Comparison of ENCODE assay signal across 11 cellular contexts in the genomic region with DNA sequence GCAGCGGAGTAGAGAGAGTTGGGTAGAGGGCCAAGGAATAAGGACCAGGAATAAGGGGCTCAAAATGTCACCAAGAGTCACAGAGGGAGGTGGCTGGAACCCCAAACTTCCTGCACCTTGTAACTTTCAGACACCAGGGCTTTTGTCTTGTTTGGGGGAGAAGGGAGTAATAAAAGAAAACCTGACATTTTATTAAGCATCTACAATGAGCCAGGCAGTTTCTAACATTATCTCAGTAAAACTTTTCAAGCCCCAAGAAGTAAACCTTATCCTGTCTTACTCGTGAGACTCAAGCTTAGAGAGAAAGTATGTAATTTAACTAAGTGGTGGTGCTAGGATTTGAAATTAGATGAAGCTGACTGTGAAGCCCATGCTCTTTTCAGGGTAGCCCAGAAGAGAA. TPM values are rescaled to one million over a fixed set of nuclear protein-coding genes. Genes with fewer than 3 reads are reported as not detected.
DNase-seq lines count a peak whose midpoint lies in the region; ATAC-seq and TF ChIP-seq lines count a peak whose summit lies in the region.
"Had no signal": no experiment of that assay in that cellular context is flagged by ENCODE, and none has a peak within 500 bp of the region (broad histone marks: within the 10 kb centered on the region; RNA-seq: fewer than 3 reads in every experiment).

No MANE protein-coding gene starts in this region.

- H3K9me3 ChIP-seq in HEK293 (ENCODE audit: control insufficient read depth, insufficient read depth, low read depth, low read length) (no peaks in the 10 kb centered on the region), iPS-18a (ENCODE audit: control insufficient read depth, low read depth, low read length) (no peaks in the 10 kb centered on the region), smooth muscle cell (replicated peaks; ENCODE audit: low read depth) (no peaks in the 10 kb centered on the region)

- H4K20me1 ChIP-seq in smooth muscle cell (ENCODE audit: low read depth) = peaks cover 8% of the 10 kb centered on the region

- H3K4me3 Mint-ChIP-seq in activated CD8-positive, alpha-beta T cell treated with anti-CD3 and anti-CD28 coated beads for 36 hours = peak overlapping the region; percentile 68

- 88% methylated on average over 2 of the region's 2 CpGs for WGBS in smooth muscle cell (ENCODE audit: low lambda C conversion rate)

- peaks cover 17% of the 10 kb centered on the region for H3F3A ChIP-seq in smooth muscle cell (ENCODE audit: low read depth)

- H3K27ac Mint-ChIP-seq in activated CD8-positive, alpha-beta T cell treated with anti-CD3 and anti-CD28 coated beads for 36 hours = peak overlapping the region; percentile 70

- H3K27ac ChIP-seq in HEK293 (ENCODE audit: extremely low read depth, low read depth, low read length) (no peak overlapping the region), iPS-18a (ENCODE audit: low read length) (no peak overlapping the region), smooth muscle cell (ENCODE audit: low read depth) (peak overlapping the region; percentile 41)

- CTCF ChIA-PET in HEK293 (lab: Yijun Ruan, JAX) = interaction anchor here (0.5 to 2.4 kb wide), 6 partner anchors 26 to 488 kb away, joined by 3 to 9 read pairs (median 5); no protein-coding TSS in a partner anchor
- CTCF ChIA-PET in activated CD8-positive, alpha-beta T cell treated with anti-CD3 and anti-CD28 coated beads for 36 hours (lab: Charles Lee) = interaction anchor here (1.0 to 2.7 kb wide), 6 partner anchors 24 to 211 kb away, joined by 3 to 9 read pairs (median 4); a partner anchor contains a TSS

- DNase-seq in activated CD8-positive, alpha-beta T cell treated with anti-CD3 and anti-CD28 coated beads for 36 hours = no peak
- DNase-seq in smooth muscle cell (lab: John Stamatoyannopoulos, UW; ENCODE audit: unreplicated experiment) (no peak), NCI-H1092 treated with DMSO at 0.1 percent for 48 hours (lab: John Stamatoyannopoulos, UW) (no peak), DMS53 treated with DMSO at 0.1 percent for 48 hours (lab: John Stamatoyannopoulos, UW; ENCODE audit: unreplicated experiment) (no peak)
- DNase-seq in activated CD4-positive, CD25-positive, alpha-beta regulatory T cell (lab: John Stamatoyannopoulos, UW) = no peak
- no peak for DNase-seq in effector CD8-positive, alpha-beta T cell (lab: John Stamatoyannopoulos, UW)
- DNase-seq: HCEC 1CT had no signal

- peaks cover 19 to 32% of the 10 kb centered on the region in 2 experiments for H3K36me3 ChIP-seq in HEK293 (ENCODE audit: control insufficient read depth in 2 of 2, insufficient read depth in 1 of 2, low read length in 2 of 2)
- peaks cover 16% of the 10 kb centered on the region for H3K36me3 ChIP-seq in iPS-18a (ENCODE audit: control insufficient read depth, low read depth, low read length)
- no peaks in the 10 kb centered on the region for H3K36me3 ChIP-seq in smooth muscle cell (ENCODE audit: low read depth)

- no peaks in the 10 kb centered on the region for H3K79me2 ChIP-seq in smooth muscle cell (ENCODE audit: low read depth)

- H3K27me3 ChIP-seq in iPS-18a (ENCODE audit: control insufficient read depth, insufficient read depth, low read length) (no peaks in the 10 kb centered on the region), smooth muscle cell (ENCODE audit: low read depth) (no peaks in the 10 kb centered on the region)

- H3K27me3 Mint-ChIP-seq in activated CD8-positive, alpha-beta T cell treated with anti-CD3 and anti-CD28 coated beads for 36 hours = no peaks in the 10 kb centered on the region

- peaks cover 3% of the 10 kb centered on the region; the same call in 1 of the 2 replicates for H3K4me1 ChIP-seq in HEK293 (ENCODE audit: control insufficient read depth, insufficient read depth, low read length)
- H3K4me1 ChIP-seq in iPS-18a (ENCODE audit: control insufficient read depth, low read depth, low read length) = peaks cover 19% of the 10 kb centered on the region
- H3K4me1 ChIP-seq in smooth muscle cell (ENCODE audit: low read depth) = peaks cover 24% of the 10 kb centered on the region

- intact Hi-C loops in activated CD8-positive, alpha-beta T cell treated with anti-CD3 and anti-CD28 coated beads for 36 hours (cut with micrococcal nuclease) = loop anchor here (10.0 kb wide), 1 partner anchor 490 kb away; no protein-coding TSS in a partner anchor

- no peak overlapping the region for H2AFZ ChIP-seq in smooth muscle cell (ENCODE audit: low read depth)

- peak overlapping the region; percentile 88 for H3K4me2 ChIP-seq in smooth muscle cell

- H3K4me3 ChIP-seq in HEK293 (ENCODE audit: low read depth, low read length) (no peak overlapping the region), iPS-18a (ENCODE audit: low read length) (peak overlapping the region; percentile 56), smooth muscle cell (peak overlapping the region; percentile 65)

- POLR2A ChIA-PET in HEK293 (lab: Yijun Ruan, JAX) = interaction anchor here (0.8 to 2.1 kb wide), 7 partner anchors 9 to 163 kb away, joined by 4 to 26 read pairs (median 6); a partner anchor contains a TSS
- POLR2A ChIA-PET in activated CD8-positive, alpha-beta T cell treated with anti-CD3 and anti-CD28 coated beads for 36 hours (lab: Charles Lee) = interaction anchor here (0.9 to 5.4 kb wide), 9 partner anchors 12 to 177 kb away, joined by 3 to 68 read pairs (median 4); a partner anchor contains a TSS

- ATAC-seq in activated CD8-positive, alpha-beta T cell treated with anti-CD3 and anti-CD28 coated beads for 36 hours = no peak

- TF ChIP-seq CTCF in HEK293 (tag by site-specific recombination; IDR thresholded peaks at IDR 0.05) (no peak), smooth muscle cell (IDR thresholded peaks at IDR 0.05; ENCODE audit: borderline replicate concordance, insufficient read depth, poor library complexity, severe bottlenecking) (no peak)
- TF ChIP-seq CTCF in activated CD8-positive, alpha-beta T cell treated with anti-CD3 and anti-CD28 coated beads for 36 hours (IDR thresholded peaks at IDR 0.05) = no peak

- no peaks in the 10 kb centered on the region for H3K9me3 Mint-ChIP-seq in activated CD8-positive, alpha-beta T cell treated with anti-CD3 and anti-CD28 coated beads for 36 hours

- peaks cover 49% of the 10 kb centered on the region for H3K4me1 Mint-ChIP-seq in activated CD8-positive, alpha-beta T cell treated with anti-CD3 and anti-CD28 coated beads for 36 hours (ENCODE audit: low read depth)

- H3K9ac ChIP-seq in iPS-18a (ENCODE audit: low read length) = peak overlapping the region; percentile 41
- no peak overlapping the region for H3K9ac ChIP-seq in smooth muscle cell (ENCODE audit: low read depth)

- H3K36me3 Mint-ChIP-seq in activated CD8-positive, alpha-beta T cell treated with anti-CD3 and anti-CD28 coated beads for 36 hours (ENCODE audit: low read depth) = peaks cover 32% of the 10 kb centered on the region

TF ChIP-seq in HEK293, 187 proteins besides CTCF, POLR2A, EP300 and RAD21:
- peak; percentile 93 for TF ChIP-seq ZNF664 (tag by site-specific recombination; IDR thresholded peaks at IDR 0.05)
- TF ChIP-seq, protein P1, sequence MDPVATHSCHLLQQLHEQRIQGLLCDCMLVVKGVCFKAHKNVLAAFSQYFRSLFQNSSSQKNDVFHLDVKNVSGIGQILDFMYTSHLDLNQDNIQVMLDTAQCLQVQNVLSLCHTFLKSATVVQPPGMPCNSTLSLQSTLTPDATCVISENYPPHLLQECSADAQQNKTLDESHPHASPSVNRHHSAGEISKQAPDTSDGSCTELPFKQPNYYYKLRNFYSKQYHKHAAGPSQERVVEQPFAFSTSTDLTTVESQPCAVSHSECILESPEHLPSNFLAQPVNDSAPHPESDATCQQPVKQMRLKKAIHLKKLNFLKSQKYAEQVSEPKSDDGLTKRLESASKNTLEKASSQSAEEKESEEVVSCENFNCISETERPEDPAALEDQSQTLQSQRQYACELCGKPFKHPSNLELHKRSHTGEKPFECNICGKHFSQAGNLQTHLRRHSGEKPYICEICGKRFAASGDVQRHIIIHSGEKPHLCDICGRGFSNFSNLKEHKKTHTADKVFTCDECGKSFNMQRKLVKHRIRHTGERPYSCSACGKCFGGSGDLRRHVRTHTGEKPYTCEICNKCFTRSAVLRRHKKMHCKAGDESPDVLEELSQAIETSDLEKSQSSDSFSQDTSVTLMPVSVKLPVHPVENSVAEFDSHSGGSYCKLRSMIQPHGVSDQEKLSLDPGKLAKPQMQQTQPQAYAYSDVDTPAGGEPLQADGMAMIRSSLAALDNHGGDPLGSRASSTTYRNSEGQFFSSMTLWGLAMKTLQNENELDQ (tag by site-specific recombination; IDR thresholded peaks at IDR 0.05; ENCODE audit: low read depth) = no peak
TF ChIP-seq in HEK293: peak in this region for 1.

RNA-seq across cellular contexts. Expression of a gene that starts 0.8 kb away (rescaled TPM):
- 10 to 100 TPM; 73.3 to 82.1 TPM for total RNA-seq in activated CD8-positive, alpha-beta T cell treated with anti-CD3 and anti-CD28 coated beads for 36 hours
- 25.4 and 45.0 TPM in 2 replicates for total RNA-seq in smooth muscle cell
- 15.8 and 20.6 TPM in 2 replicates for polyA plus RNA-seq in smooth muscle cell

RNA-seq across cellular contexts. Expression of a gene that starts 27.1 kb away (rescaled TPM):
- total RNA-seq in activated CD8-positive, alpha-beta T cell treated with anti-CD3 and anti-CD28 coated beads for 36 hours = 1 to 10 TPM; 3.2 to 3.9 TPM
- total RNA-seq in smooth muscle cell = not detected in 2 replicates
- not detected in 2 replicates for polyA plus RNA-seq in smooth muscle cell
- total RNA-seq: LHCN-M2, Right ventricle myocardium inferior had no signal
